ENCODE assay signal across 13 cellular contexts in genomic region chr11:70205766-70206165, GRCh38. TPM values are rescaled to one million over a fixed set of nuclear protein-coding genes. Genes with fewer than 3 reads are reported as not detected.
A peak's percentile ranks its signal among the peaks of the same experiment; 100 is the strongest.
DNase-seq lines count a peak whose midpoint lies in the region; ATAC-seq and TF ChIP-seq lines count a peak whose summit lies in the region.
"Had no signal": no experiment of that assay in that cellular context is flagged by ENCODE, and none has a peak within 500 bp of the region (broad histone marks: within the 10 kb centered on the region; RNA-seq: fewer than 3 reads in every experiment).

No MANE protein-coding gene starts in this region.

- intact Hi-C loops in posterior vena cava (cut with DNase I) (no loop called here), gastrocnemius medialis (cut with DNase I; ENCODE audit: low total_unique reads) (loop anchor here (10.0 kb wide), 1 partner anchor 199 kb away; no protein-coding TSS in a partner anchor), left lung (cut with DNase I) (no loop called here)

- H3K9me3 Mint-ChIP-seq in activated T-cell treated with anti-CD3 and anti-CD28 coated beads, Interleukin-2, amount 50 U/mL, for 4 hours: no peaks in the 10 kb centered on the region
- H3K9me3 Mint-ChIP-seq in T-cell: no peaks in the 10 kb centered on the region

- peaks cover 0 to 29% of the 10 kb centered on the region in 2 donors for H3K36me3 ChIP-seq in gastrocnemius medialis
- H3K36me3 ChIP-seq in left lung: peaks cover 0 to 44% of the 10 kb centered on the region in 2 donors

- peak overlapping the region; percentile 99 for H3K4me3 Mint-ChIP-seq in activated T-cell treated with anti-CD3 and anti-CD28 coated beads, Interleukin-2, amount 50 U/mL, for 4 hours
- H3K4me3 Mint-ChIP-seq in T-cell: peak overlapping the region; percentile 88 to 97 (median 94)

- H3K27me3 ChIP-seq in gastrocnemius medialis: no peaks in the 10 kb centered on the region
- H3K27me3 ChIP-seq in left lung: no peaks in the 10 kb centered on the region
- H3K27me3 ChIP-seq: heart right ventricle, SJCRH30 had no signal

- H3K9me3 ChIP-seq in gastrocnemius medialis: no peaks in the 10 kb centered on the region
- no peaks in the 10 kb centered on the region for H3K9me3 ChIP-seq in left lung
- H3K9me3 ChIP-seq: heart right ventricle, SJCRH30, thoracic aorta had no signal

- in situ Hi-C loops in gastrocnemius medialis (cut with MboI; ENCODE audit: low sequenced_read_pairs in 4 of 4): loop anchor here in 1 of 4 donors (10.0 kb wide), 1 partner anchor 521 kb away; no protein-coding TSS in a partner anchor

- no peaks in the 10 kb centered on the region for H3K27me3 Mint-ChIP-seq in activated T-cell treated with anti-CD3 and anti-CD28 coated beads, Interleukin-2, amount 50 U/mL, for 4 hours (ENCODE audit: low read depth)
- no peaks in the 10 kb centered on the region for H3K27me3 Mint-ChIP-seq in T-cell

- POLR2A ChIA-PET in T-cell (lab: Charles Lee): no interaction called here

- H3K27ac Mint-ChIP-seq in T-cell: peak overlapping the region; percentile 81 to 97

- H3K4me1 ChIP-seq in gastrocnemius medialis: peaks cover 14 to 18% of the 10 kb centered on the region in 2 donors
- peaks cover 10 to 49% of the 10 kb centered on the region in 2 donors for H3K4me1 ChIP-seq in left lung

- TF ChIP-seq CTCF in gastrocnemius medialis (IDR thresholded peaks at IDR 0.05 in 4 of 5, conservative IDR thresholded peaks at IDR 0.05 in 1 of 5): no peak
- no peak for TF ChIP-seq CTCF in left lung (IDR thresholded peaks at IDR 0.05)

- peaks cover 27% of the 10 kb centered on the region for H3K36me3 Mint-ChIP-seq in activated T-cell treated with anti-CD3 and anti-CD28 coated beads, Interleukin-2, amount 50 U/mL, for 4 hours (ENCODE audit: insufficient read depth)
- H3K36me3 Mint-ChIP-seq in T-cell: peaks cover 40% of the 10 kb centered on the region

- peaks cover 56% of the 10 kb centered on the region for H3K4me1 Mint-ChIP-seq in activated T-cell treated with anti-CD3 and anti-CD28 coated beads, Interleukin-2, amount 50 U/mL, for 4 hours (ENCODE audit: low read depth)
- peaks cover 63 to 67% (median 64%) of the 10 kb centered on the region in 3 donors for H3K4me1 Mint-ChIP-seq in T-cell

- H3K27ac ChIP-seq in gastrocnemius medialis (no peak overlapping the region), left lung (no peak overlapping the region)
- H3K27ac ChIP-seq: SJCRH30, thoracic aorta had no signal

- TF ChIP-seq POLR2A in gastrocnemius medialis (IDR thresholded peaks at IDR 0.05): no peak

- CTCF ChIA-PET in T-cell (lab: Charles Lee): no interaction called here

- no peak for DNase-seq in activated T-cell treated with anti-CD3 and anti-CD28 coated beads, Interleukin-2, amount 50 U/mL, for 4 hours
- DNase-seq in activated T-cell treated with anti-CD3 and anti-CD28 coated beads for 4 hours: no peak
- DNase-seq in T-cell: peak in 1 of 34 experiments; percentile 5
- peak; percentile 26 for DNase-seq in central memory CD4-positive, alpha-beta T cell
- peak; percentile 60 for DNase-seq in posterior vena cava (ENCODE audit: low spot score)
- DNase-seq in gastrocnemius medialis: no peak
- DNase-seq in left lung: no peak
- DNase-seq: heart right ventricle, Kasumi-1, NCI-H2029, SJCRH30 had no signal

- no peak for ATAC-seq in activated T-cell treated with anti-CD3 and anti-CD28 coated beads, Interleukin-2, amount 50 U/mL, for 4 hours
- ATAC-seq in T-cell (replicated peaks in 1 of 4) (no peak), gastrocnemius medialis (no peak), GM19328 (IDR thresholded peaks at IDR 0.05; ENCODE audit: unreplicated experiment) (no peak), left lung (no peak)
- ATAC-seq: heart right ventricle had no signal

- H3K4me3 ChIP-seq in gastrocnemius medialis (no peak overlapping the region), left lung (no peak overlapping the region)
- H3K4me3 ChIP-seq: SJCRH30, thoracic aorta had no signal

RNA-seq across cellular contexts. Expression of gene FADD, which starts 2.7 kb away (rescaled TPM):
- 10 to 100 TPM; 34.7 to 41.7 (median 38.6) TPM for total RNA-seq in activated T-cell treated with anti-CD3 and anti-CD28 coated beads, Interleukin-2, amount 50 U/mL, for 4 hours
- total RNA-seq in T-cell (10 to 100 TPM in 4 of 5 donors, 1 to 10 TPM in 1; 8.4 to 53.9 (median 50.8) TPM), posterior vena cava (10 to 100 TPM; 15.8 to 19.4 TPM), gastrocnemius medialis (10 to 100 TPM in 2 of 4 donors, 1 to 10 TPM in 2; 6.9 to 17.3 (median 10.4) TPM), left lung (10 to 100 TPM; 27.4 to 28.4 TPM)

Comparison
In these comparisons a context has a peak if more than half of its experiments do, and no peak if none do; other contexts are left out.
1. DNase-seq: peak in central memory CD4-positive, alpha-beta T cell (single experiment) and posterior vena cava (single experiment); none in activated T-cell treated with anti-CD3 and anti-CD28 coated beads, Interleukin-2, amount 50 U/mL, for 4 hours (single experiment), activated T-cell treated with anti-CD3 and anti-CD28 coated beads for 4 hours (single experiment), gastrocnemius medialis (0 of 2) and left lung (0 of 2).